Comparison of ENCODE assay signal across 26 cellular contexts in genomic region chr6:82362144-82362543, GRCh38. TPM values are rescaled to one million over a fixed set of nuclear protein-coding genes. Genes with fewer than 3 reads are reported as not detected.
A peak's percentile ranks its signal among the peaks of the same experiment; 100 is the strongest.
DNase-seq lines count a peak whose midpoint lies in the region; ATAC-seq, FAIRE-seq and TF ChIP-seq lines count a peak whose summit lies in the region.
"Had no signal": no experiment of that assay in that cellular context is flagged by ENCODE, and none has a peak within 500 bp of the region (broad histone marks: within the 10 kb centered on the region; RNA-seq: fewer than 3 reads in every experiment).

No MANE protein-coding gene starts in this region.

- H3K9me3 Mint-ChIP-seq in MCF 10A (ENCODE audit: unreplicated experiment): no peaks in the 10 kb centered on the region
- H3K9me3 Mint-ChIP-seq: activated CD8-positive, alpha-beta T cell treated with anti-CD3 and anti-CD28 coated beads for 36 hours; activated T-cell treated with anti-CD3 and anti-CD28 coated beads, Interleukin-2, amount 50 U/mL, for 24 hours had no signal

- FAIRE-seq in GM12878 (lab: Jason Lieb, UNC): peak; percentile 64

- H3K27me3 Mint-ChIP-seq in MCF 10A (ENCODE audit: insufficient read depth, unreplicated experiment): no peaks in the 10 kb centered on the region

- no peaks in the 10 kb centered on the region for H4K20me1 ChIP-seq in mammary epithelial cell (ENCODE audit: insufficient read depth, low read length)
- no peaks in the 10 kb centered on the region for H4K20me1 ChIP-seq in GM12878 (ENCODE audit: control insufficient read depth, insufficient read depth)
- peaks cover 19% of the 10 kb centered on the region for H4K20me1 ChIP-seq in smooth muscle cell (ENCODE audit: low read depth)

- ATAC-seq in GM12878 (no peak), HG02763 (IDR thresholded peaks at IDR 0.05; ENCODE audit: unreplicated experiment) (no peak), HG03520 (IDR thresholded peaks at IDR 0.05; ENCODE audit: unreplicated experiment) (no peak)
- ATAC-seq: activated CD8-positive, alpha-beta T cell treated with anti-CD3 and anti-CD28 coated beads for 36 hours had no signal

- TF ChIP-seq RAD21 in GM12878 (IDR thresholded peaks at IDR 0.05; ENCODE audit: insufficient read depth, low read depth, low read length): no peak

- in situ Hi-C loops in mammary epithelial cell (cut with MboI; ENCODE audit: low sequenced_read_pairs in 2 of 2): loop anchor here in 1 of 2 donors (10.0 kb wide), 1 partner anchor 703 kb away; the partner anchor contains the start of genes DOP1A and UBE3D
- in situ Hi-C loops in GM12878 (cut with MboI): no loop called here

- H3K36me3 Mint-ChIP-seq in MCF 10A (ENCODE audit: insufficient read depth, unreplicated experiment): peaks cover 17% of the 10 kb centered on the region
- H3K36me3 Mint-ChIP-seq: activated naive CD4-positive, alpha-beta T cell treated with anti-CD3 and anti-CD28 coated beads, Interleukin-2, amount 50 U/mL, for 24 hours; CD14-positive monocyte had no signal

- CTCF ChIA-PET in mammary epithelial cell (lab: Charles Lee; ENCODE audit: low non-redundant PET): no interaction called here
- CTCF ChIA-PET in MCF 10A (lab: Yijun Ruan, JAX): interaction anchor here (0.6 to 0.9 kb wide), 3 partner anchors 30 to 252 kb away, joined by 3 read pairs; no protein-coding TSS in a partner anchor
- CTCF ChIA-PET in GM12878 (lab: Yijun Ruan, JAX): interaction anchor here (0.7 to 1.4 kb wide), 2 partner anchors 92 to 326 kb away, joined by 3 read pairs; no protein-coding TSS in a partner anchor

- H2AFZ ChIP-seq in mammary epithelial cell (ENCODE audit: low read depth, low read length): no peak overlapping the region
- H2AFZ ChIP-seq in GM12878 (ENCODE audit: control insufficient read depth, low read depth, low read length): no peak overlapping the region
- no peak overlapping the region for H2AFZ ChIP-seq in smooth muscle cell (ENCODE audit: low read depth)

- WGBS in mammary epithelial cell (ENCODE audit: low coverage, missing lambda C conversion rate): 56% methylated on average over 4 of the region's 4 CpGs
- 47% methylated on average over 4 of the region's 4 CpGs for WGBS in GM12878 (ENCODE audit: insufficient coverage, insufficient replicate concordance, low lambda C conversion rate, missing lambda C conversion rate)
- 65% methylated on average over 4 of the region's 4 CpGs for WGBS in smooth muscle cell (ENCODE audit: low lambda C conversion rate)

- POLR2A ChIA-PET in MCF 10A (lab: Yijun Ruan, JAX) (interaction anchor here (0.6 to 7.8 kb wide), 14 partner anchors 10 to 703 kb away, joined by 3 to 67 read pairs (median 10); partner anchors contain the start of genes IBTK and UBE3D), GM12878 (lab: Charles Lee) (no interaction called here)

- dilution Hi-C loops in mammary epithelial cell (cut with HindIII; ENCODE audit: low sequenced_read_pairs): loop anchor here (5.0 kb wide), 1 partner anchor 35 kb away; no protein-coding TSS in a partner anchor

- no peak overlapping the region for H3K4me3 Mint-ChIP-seq in MCF 10A (ENCODE audit: unreplicated experiment)
- H3K4me3 Mint-ChIP-seq: activated CD8-positive, alpha-beta T cell treated with anti-CD3 and anti-CD28 coated beads for 36 hours; activated naive CD4-positive, alpha-beta T cell treated with anti-CD3 and anti-CD28 coated beads, Interleukin-2, amount 50 U/mL, for 24 hours; activated T-cell treated with anti-CD3 and anti-CD28 coated beads, Interleukin-2, amount 50 U/mL, for 24 hours had no signal

- TF ChIP-seq CTCF in mammary epithelial cell (conservative IDR thresholded peaks at IDR 0.05 in 1 of 2, IDR thresholded peaks at IDR 0.05 in 1 of 2; ENCODE audit: extremely low read depth in 1 of 2, insufficient read depth in 1 of 2, low read depth in 1 of 2, low read length in 2 of 2) (no peak), MCF 10A (IDR thresholded peaks at IDR 0.05; ENCODE audit: unreplicated experiment) (no peak), GM12878 (IDR thresholded peaks at IDR 0.05 in 2 of 3, conservative IDR thresholded peaks at IDR 0.05 in 1 of 3; ENCODE audit: control insufficient read depth in 2 of 3, extremely low read depth in 1 of 3, insufficient read depth in 1 of 3, low read depth in 3 of 3, low read length in 3 of 3) (no peak), smooth muscle cell (IDR thresholded peaks at IDR 0.05; ENCODE audit: borderline replicate concordance, insufficient read depth, poor library complexity, severe bottlenecking) (no peak)

- DNase-seq in mammary epithelial cell (no peak), MCF 10A (ENCODE audit: unreplicated experiment) (no peak), GM12878 (ENCODE audit: low read depth, low spot score) (no peak), smooth muscle cell (lab: John Stamatoyannopoulos, UW; ENCODE audit: unreplicated experiment) (no peak), MG63 (no peak)
- DNase-seq: 8988T; activated CD8-positive, alpha-beta T cell treated with anti-CD3 and anti-CD28 coated beads for 36 hours; activated T-cell treated with anti-CD3 and anti-CD28 coated beads, Interleukin-2, amount 50 U/mL, for 24 hours; cortex of kidney; DMS53; KG1; NCI-H1048; NCI-H2081; NCI-H446 treated with DMSO at 0.1 percent for 48 hours; NK-92 treated with Interleukin-12 subunit alpha and Interleukin-12 subunit beta, amount 100 ng/mL, for 24 hours; stimulated activated naive CD4-positive, alpha-beta T cell treated with Interleukin-2 at 50 U/mL for 16 hours; T-helper 1 cell had no signal

- H3K4me1 ChIP-seq in mammary epithelial cell (ENCODE audit: insufficient read depth, low read length): peaks cover 24% of the 10 kb centered on the region
- H3K4me1 ChIP-seq in GM12878 (ENCODE audit: control insufficient read depth, insufficient read depth, low read length): no peaks in the 10 kb centered on the region
- H3K4me1 ChIP-seq in iPS-15b (ENCODE audit: control insufficient read depth, insufficient read depth, low read length): peaks cover 11% of the 10 kb centered on the region
- peaks cover 5% of the 10 kb centered on the region for H3K4me1 ChIP-seq in smooth muscle cell (ENCODE audit: low read depth)

- H3K27ac Mint-ChIP-seq in MCF 10A (ENCODE audit: low read depth, unreplicated experiment): no peak overlapping the region
- H3K27ac Mint-ChIP-seq: activated CD8-positive, alpha-beta T cell treated with anti-CD3 and anti-CD28 coated beads for 36 hours; activated naive CD4-positive, alpha-beta T cell treated with anti-CD3 and anti-CD28 coated beads, Interleukin-2, amount 50 U/mL, for 24 hours; activated T-cell treated with anti-CD3 and anti-CD28 coated beads, Interleukin-2, amount 50 U/mL, for 24 hours; CD14-positive monocyte had no signal

- no peak overlapping the region for H3K27ac ChIP-seq in mammary epithelial cell (ENCODE audit: insufficient read depth, low read depth, low read length)
- H3K27ac ChIP-seq in GM12878 (ENCODE audit: control insufficient read depth, insufficient read depth): no peak overlapping the region
- no peak overlapping the region for H3K27ac ChIP-seq in smooth muscle cell (ENCODE audit: low read depth)
- H3K27ac ChIP-seq: heart left ventricle, neutrophil, tibial nerve, VCaP had no signal

- no TSS peak for BruUV-seq in mammary epithelial cell (replicated peaks; lab: Mats Ljungman, UMichigan)
- no TSS peak for BruUV-seq in MCF 10A (replicated peaks; lab: Mats Ljungman, UMichigan)
- no TSS peak for BruUV-seq in GM12878 (replicated peaks; lab: Mats Ljungman, UMichigan)

- RAD21 ChIA-PET in GM12878 (lab: Charles Lee; ENCODE audit: unreplicated experiment): no interaction called here

- SMC1A ChIA-PET in GM12878 (lab: Charles Lee; ENCODE audit: uncharacterized antibody, unreplicated experiment): no interaction called here

- no peaks in the 10 kb centered on the region for H3F3A ChIP-seq in smooth muscle cell (ENCODE audit: low read depth)

- no peak overlapping the region for H3K9ac ChIP-seq in mammary epithelial cell (ENCODE audit: insufficient read depth, low read length)
- no peak overlapping the region for H3K9ac ChIP-seq in GM12878 (ENCODE audit: control insufficient read depth, insufficient read depth, low read length)
- no peak overlapping the region for H3K9ac ChIP-seq in iPS-15b (ENCODE audit: low read depth, low read length)
- no peak overlapping the region for H3K9ac ChIP-seq in smooth muscle cell (ENCODE audit: low read depth)

- intact Hi-C loops in mammary epithelial cell (cut with micrococcal nuclease): loop anchor here (2.0 to 5.0 kb wide), 4 partner anchors 31 to 181 kb away; no protein-coding TSS in a partner anchor
- intact Hi-C loops in MCF 10A (cut with micrococcal nuclease): no loop called here
- intact Hi-C loops in GM12878 (cut with micrococcal nuclease; ENCODE audit: unreplicated experiment): loop anchor here (10.0 kb wide), 2 partner anchors 87 to 703 kb away; partner anchors contain the start of genes DOP1A and UBE3D

- no peak for TF ChIP-seq EP300 in GM12878 (IDR thresholded peaks at IDR 0.05; ENCODE audit: borderline replicate concordance in 1 of 2, control insufficient read depth in 1 of 2, low read depth in 2 of 2, low read length in 2 of 2)

- H3K79me2 ChIP-seq in mammary epithelial cell (ENCODE audit: insufficient read depth, low read length): peaks cover 47% of the 10 kb centered on the region
- no peaks in the 10 kb centered on the region for H3K79me2 ChIP-seq in GM12878 (ENCODE audit: control insufficient read depth, insufficient read depth, low read length)
- peaks cover 15% of the 10 kb centered on the region for H3K79me2 ChIP-seq in smooth muscle cell (ENCODE audit: low read depth)

- no peak for TF ChIP-seq POLR2A in GM12878 (IDR thresholded peaks at IDR 0.05; ENCODE audit: low read depth, low read length)

- H3K36me3 ChIP-seq in mammary epithelial cell (ENCODE audit: insufficient read depth, low read length) (peaks cover 9% of the 10 kb centered on the region), GM12878 (ENCODE audit: control insufficient read depth in 2 of 2, insufficient read depth in 2 of 2, low read length in 1 of 2) (no peaks in the 10 kb centered on the region), iPS-15b (ENCODE audit: control insufficient read depth, insufficient read depth, low read length) (no peaks in the 10 kb centered on the region), smooth muscle cell (ENCODE audit: low read depth) (no peaks in the 10 kb centered on the region), MG63 (peaks cover 4% of the 10 kb centered on the region)
- H3K36me3 ChIP-seq: heart left ventricle, neutrophil, tibial nerve had no signal

- peak overlapping the region; percentile 74 for H3K4me2 ChIP-seq in mammary epithelial cell (ENCODE audit: insufficient read depth, low read depth, low read length)
- H3K4me2 ChIP-seq in GM12878 (ENCODE audit: control insufficient read depth, insufficient read depth): no peak overlapping the region
- no peak overlapping the region for H3K4me2 ChIP-seq in smooth muscle cell

- peak overlapping the region in 2 of 3 experiments; percentile 72 to 99 for H3K4me3 ChIP-seq in mammary epithelial cell (replicated peaks in 1 of 3; ENCODE audit: insufficient read depth in 1 of 3, low read depth in 2 of 3, low read length in 3 of 3)
- H3K4me3 ChIP-seq in GM12878: no peak overlapping the region
- H3K4me3 ChIP-seq in iPS-15b (ENCODE audit: low read depth, low read length): peak overlapping the region; percentile 97
- H3K4me3 ChIP-seq in smooth muscle cell: peak overlapping the region; percentile 73
- no peak overlapping the region for H3K4me3 ChIP-seq in MG63

- H3K9me3 ChIP-seq in mammary epithelial cell (replicated peaks; ENCODE audit: insufficient read depth, low read length): no peaks in the 10 kb centered on the region
- no peaks in the 10 kb centered on the region; the same call in 2 of the 3 replicates for H3K9me3 ChIP-seq in GM12878 (replicated peaks; ENCODE audit: control insufficient read depth, insufficient read depth, low read length)
- no peaks in the 10 kb centered on the region for H3K9me3 ChIP-seq in iPS-15b (ENCODE audit: control insufficient read depth, insufficient read depth, low read length)
- H3K9me3 ChIP-seq in smooth muscle cell (replicated peaks; ENCODE audit: low read depth): no peaks in the 10 kb centered on the region
- no peaks in the 10 kb centered on the region for H3K9me3 ChIP-seq in MG63
- H3K9me3 ChIP-seq: heart left ventricle, neutrophil, tibial nerve had no signal

- peaks cover 29% of the 10 kb centered on the region for H3K4me1 Mint-ChIP-seq in MCF 10A (ENCODE audit: insufficient read depth, unreplicated experiment)

- H3K27me3 ChIP-seq in mammary epithelial cell (ENCODE audit: insufficient read depth, low read length) (no peaks in the 10 kb centered on the region), GM12878 (replicated peaks in 1 of 2; ENCODE audit: control insufficient read depth in 2 of 2, insufficient read depth in 2 of 2, low read length in 1 of 2) (peaks cover 3 to 5% of the 10 kb centered on the region in 2 experiments; a peak in 2 of 4 replicates), iPS-15b (ENCODE audit: control insufficient read depth, insufficient read depth, low read length) (peaks cover 16% of the 10 kb centered on the region), smooth muscle cell (ENCODE audit: low read depth) (peaks cover 6% of the 10 kb centered on the region), MG63 (no peaks in the 10 kb centered on the region; the same call in 1 of the 2 replicates)

RNA-seq across cellular contexts. Expression of gene TPBG, which starts 1.5 kb away (rescaled TPM):
- total RNA-seq in mammary epithelial cell (100 to 1,000 TPM in 1 of 2 donors, 10 to 100 TPM in 1; 62.8 to 115 TPM), MCF 10A (2022) (72.9 and 96.9 TPM in 2 replicates), GM12878 (2014; rRNA removed) (0.73 and 1.1 TPM in 2 replicates), GM12878 (2014; rRNA removed; fragmentation: Illumina TruSeq; extraction: Trizol) (0.18 and 0.27 TPM in 2 replicates), GM12878 (2021) (0.48 and 0.59 TPM in 2 replicates), smooth muscle cell (34.9 and 52.6 TPM in 2 replicates)
- polyA plus RNA-seq in mammary epithelial cell (95.2 TPM), GM12878 (2011; rRNA removed) (0.58 and 0.75 TPM in 2 replicates), GM12878 (2014; fragmentation: Illumina TruSeq; extraction: Trizol) (0.47 and 0.76 TPM in 2 replicates), GM12878 (2014; fragmentation: Nextera tagmentation; extraction: Ambion mirVana) (under 1 TPM; 0.06 to 0.33 TPM), GM12878 (2014; rRNA removed) (0.79 and 0.86 TPM in 2 replicates), GM12878 (2016; fragmentation: Nextera tagmentation; extraction: Ambion mirVana) (under 1 TPM; 0.82 to 0.98 TPM), smooth muscle cell (26.1 and 52.2 TPM in 2 replicates)
- 53.5 TPM for polyA minus RNA-seq in mammary epithelial cell
- total RNA-seq in GM12878 (2013; cell fraction: nucleolus; rRNA removed): 1.0 and 1.1 TPM in 2 replicates
- 1.3 TPM for polyA plus RNA-seq in GM12878 (2011; ENCODE audit: low read depth)
- 0.52 and 0.59 TPM in 2 replicates for polyA plus RNA-seq in GM12878 (2011; cell fraction: cytosol; rRNA removed)
- 2.4 and 3.6 TPM in 2 replicates for polyA plus RNA-seq in GM12878 (2011; cell fraction: nucleus; rRNA removed)
- polyA plus RNA-seq in GM12878 (2012): 2.0 and 3.1 TPM in 2 replicates
- polyA minus RNA-seq in GM12878 (2011; rRNA and poly(A)+ RNA removed): 0.31 and 0.66 TPM in 2 replicates
- polyA minus RNA-seq in GM12878 (2011; cell fraction: cytosol; rRNA and poly(A)+ RNA removed): 0.73 and 1.3 TPM in 2 replicates
- polyA minus RNA-seq in GM12878 (2011; cell fraction: nucleus; rRNA and poly(A)+ RNA removed): 0.73 and 1.1 TPM in 2 replicates
- 6.2 and 7.9 TPM in 2 replicates for total RNA-seq in MG63 (2014; rRNA removed; shearing (Covaris generic); ENCODE audit: low replicate concordance)
- total RNA-seq: activated CD8-positive, alpha-beta T cell treated with anti-CD3 and anti-CD28 coated beads for 36 hours had no signal

Comparison
In these comparisons a context has a peak if more than half of its experiments do, and no peak if none do; other contexts are left out.
1. H3K4me3 ChIP-seq: peak in mammary epithelial cell (2 of 3), iPS-15b (single experiment) and smooth muscle cell (single experiment); none in GM12878 (single experiment) and MG63 (single experiment).